ENCODE assay signal across 26 cellular contexts in genomic region chr10:122060250-122060649, GRCh38.
DNase-seq lines count a peak whose midpoint lies in the region; ATAC-seq, FAIRE-seq and TF ChIP-seq lines count a peak whose summit lies in the region.
"Had no signal": no experiment of that assay in that cellular context is flagged by ENCODE, and none has a peak within 500 bp of the region (broad histone marks: within the 10 kb centered on the region; RNA-seq: fewer than 3 reads in every experiment).

No MANE protein-coding gene starts in this region.

- POLR2A ChIA-PET in RWPE1 (lab: Yijun Ruan, JAX; ENCODE audit: low non-redundant PET), result no interaction called here

- peaks cover 33 to 34% of the 10 kb centered on the region in 2 donors for H3K4me1 ChIP-seq in gastrocnemius medialis

- DNase-seq in ELR (ENCODE audit: low read depth) (peak; percentile 31), RWPE1 (ENCODE audit: low spot score) (no peak), iris pigment epithelial cell (ENCODE audit: low read depth) (peak; percentile 31), gastrocnemius medialis (peak in 1 of 2 donors; percentile 9), NCI-H1048 (lab: John Stamatoyannopoulos, UW) (no peak), inferior parietal cortex (ENCODE audit: extremely low spot score) (no peak), GM19239 (ENCODE audit: insufficient read length, low spot score) (no peak), DMS79 treated with DMSO at 0.1 percent for 48 hours (lab: John Stamatoyannopoulos, UW) (no peak)
- DNase-seq: activated CD4-positive, alpha-beta memory T cell treated with anti-CD3 and anti-CD28 coated beads for 36 hours; activated naive CD4-positive, alpha-beta T cell; activated T-cell treated with anti-CD3 and anti-CD28 coated beads, Interleukin-2, amount 50 U/mL, for 1 hour; amygdala; CD8-positive, alpha-beta memory T cell; DMS79; effector memory CD8-positive, alpha-beta T cell; hippocampal formation; kidney; mesendoderm; MV-4-11; NCI-H187; NCI-H226; substantia nigra; uterus; WERI-Rb-1 had no signal

- intact Hi-C loops in gastrocnemius medialis (cut with DNase I; ENCODE audit: low total_unique reads), result loop anchor here (5.0 kb wide), 1 partner anchor 63 kb away; no protein-coding TSS in a partner anchor

- CTCF ChIA-PET in RWPE1 (lab: Yijun Ruan, JAX), result interaction anchor here (0.9 to 1.3 kb wide), 2 partner anchors 9 to 52 kb away, joined by 3 to 9 read pairs; no protein-coding TSS in a partner anchor

- no peaks in the 10 kb centered on the region for H3K9me3 ChIP-seq in gastrocnemius medialis
- H3K9me3 ChIP-seq: uterus had no signal

- in situ Hi-C loops in gastrocnemius medialis (cut with MboI; ENCODE audit: low sequenced_read_pairs in 4 of 4), result no loop called here

- FAIRE-seq in GM19239 (lab: Jason Lieb, UNC), result no peak
- FAIRE-seq: kidney, RCC 7860 had no signal

- TF ChIP-seq CTCF in RWPE1 (conservative IDR thresholded peaks at IDR 0.05; ENCODE audit: low read depth) (no peak), gastrocnemius medialis (IDR thresholded peaks at IDR 0.05 in 4 of 5, conservative IDR thresholded peaks at IDR 0.05 in 1 of 5) (no peak)

- no peak for TF ChIP-seq POLR2A in gastrocnemius medialis (IDR thresholded peaks at IDR 0.05)

- H3K27me3 ChIP-seq in gastrocnemius medialis, result no peaks in the 10 kb centered on the region
- H3K27me3 ChIP-seq: uterus had no signal

- ATAC-seq in gastrocnemius medialis, result no peak
- ATAC-seq: effector memory CD8-positive, alpha-beta T cell had no signal

- H3K36me3 ChIP-seq in gastrocnemius medialis, result no peaks in the 10 kb centered on the region
- H3K36me3 ChIP-seq: uterus, WERI-Rb-1 had no signal

- H3K27ac ChIP-seq in RWPE1, result peak overlapping the region; percentile 51
- peak overlapping the region; percentile 84 to 96 (median 91) for H3K27ac ChIP-seq in gastrocnemius medialis
- H3K27ac ChIP-seq: SK-N-MC, uterus, WERI-Rb-1 had no signal

- H3K4me3 ChIP-seq in gastrocnemius medialis, result no peak overlapping the region
- H3K4me3 ChIP-seq: SK-N-MC, uterus had no signal

Comparison
In these comparisons a context has a peak if more than half of its experiments do, and no peak if none do; other contexts are left out.
1. DNase-seq: peak in ELR (single experiment) and iris pigment epithelial cell (single experiment); none in RWPE1 (single experiment), NCI-H1048 (single experiment), inferior parietal cortex (single experiment), GM19239 (single experiment) and DMS79 treated with DMSO at 0.1 percent for 48 hours (single experiment).